10 cellular contexts compared by ENCODE assay signal in the genomic region with DNA sequence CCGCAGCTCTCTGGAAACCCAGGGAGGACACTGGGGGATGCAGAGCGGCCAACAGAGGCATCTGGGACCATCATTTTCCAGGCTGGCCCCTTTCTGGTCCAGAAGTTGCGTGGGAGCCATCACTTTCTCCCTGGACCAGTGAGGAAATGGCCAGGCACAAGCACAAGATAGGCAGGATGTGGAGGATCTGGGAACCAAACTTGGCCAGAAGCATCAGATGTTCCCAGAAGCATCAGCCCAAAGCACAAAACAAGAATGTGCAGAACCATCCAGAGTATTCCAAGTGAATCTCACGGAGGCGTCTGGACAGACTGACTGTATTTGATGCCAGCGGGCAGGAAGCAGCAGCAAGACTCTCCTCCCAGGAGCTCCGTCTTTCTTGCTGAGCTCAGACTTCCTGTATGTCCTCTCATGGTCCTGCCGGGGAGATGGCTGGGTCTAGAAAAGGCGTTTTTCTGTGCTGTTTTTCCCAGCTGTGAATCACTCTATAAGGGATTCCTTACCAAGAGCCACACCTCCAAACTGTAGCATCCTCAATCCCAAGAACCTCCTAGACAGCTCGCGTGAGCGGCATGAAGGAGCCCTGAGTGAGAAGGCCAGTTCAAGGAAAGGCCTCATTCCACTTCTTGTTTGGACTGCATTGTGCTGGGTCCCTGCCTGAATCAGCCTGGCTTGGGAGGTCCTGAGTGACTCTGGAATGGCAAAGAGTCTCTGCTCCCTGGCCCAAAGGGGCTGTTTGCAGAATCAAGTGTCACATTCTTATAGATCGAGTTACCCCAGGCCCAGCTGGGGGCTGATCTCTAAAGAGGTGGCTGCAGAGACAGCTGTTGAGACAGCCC. TPM values are rescaled to one million over a fixed set of nuclear protein-coding genes. Genes with fewer than 3 reads are reported as not detected.
DNase-seq lines count a peak whose midpoint lies in the region; ATAC-seq, FAIRE-seq and TF ChIP-seq lines count a peak whose summit lies in the region.
"Had no signal": no experiment of that assay in that cellular context is flagged by ENCODE, and none has a peak within 500 bp of the region (broad histone marks: within the 10 kb centered on the region; RNA-seq: fewer than 3 reads in every experiment).

No MANE protein-coding gene starts in this region.

- peak overlapping the region; percentile 90 for H3K9ac ChIP-seq in GM23248

- no peaks in the 10 kb centered on the region for H4K20me1 ChIP-seq in GM23248 (ENCODE audit: insufficient read depth)

- H3K36me3 ChIP-seq in GM23248 (ENCODE audit: low read depth) (no peaks in the 10 kb centered on the region; the same call in 1 of the 2 replicates), brain microvascular endothelial cell (replicated peaks) (peaks cover 7% of the 10 kb centered on the region), spleen (peaks cover 0 to 62% (median 17%) of the 10 kb centered on the region in 6 donors), HAP-1 (replicated peaks) (no peaks in the 10 kb centered on the region)

- WGBS in GM23248 (ENCODE audit: low coverage in 1 of 2, low lambda C conversion rate in 2 of 2, missing lambda C conversion rate in 2 of 2), 2 experiments: 5% methylated on average over 13 of the region's 13 CpGs
- 81 to 89% (median 83%) methylated on average over 12 to 13 of the region's 13 CpGs for WGBS in spleen, 5 donors

- no peaks in the 10 kb centered on the region for H3K9me3 ChIP-seq in GM23248 (ENCODE audit: low read depth)
- H3K9me3 ChIP-seq in spleen: no peaks in the 10 kb centered on the region
- H3K9me3 ChIP-seq in HAP-1: no peaks in the 10 kb centered on the region
- H3K9me3 ChIP-seq: neutrophil had no signal

- H3K4me3 Mint-ChIP-seq in stimulated activated effector memory CD8-positive, alpha-beta T cell treated with anti-CD3 and anti-CD28 coated beads, Interleukin-12 subunit alpha, Interleukin-12 subunit beta, amount 100 ng/mL, for 72 hours: no peak overlapping the region

- no peaks in the 10 kb centered on the region for H3K9me3 Mint-ChIP-seq in stimulated activated effector memory CD8-positive, alpha-beta T cell treated with anti-CD3 and anti-CD28 coated beads, Interleukin-12 subunit alpha, Interleukin-12 subunit beta, amount 100 ng/mL, for 72 hours

- H3K27me3 ChIP-seq in GM23248 (replicated peaks; ENCODE audit: insufficient read depth) (no peaks in the 10 kb centered on the region), brain microvascular endothelial cell (replicated peaks) (no peaks in the 10 kb centered on the region), spleen (replicated peaks in 1 of 7) (no peaks in the 10 kb centered on the region), HAP-1 (ENCODE audit: low read depth) (no peaks in the 10 kb centered on the region)
- H3K27me3 ChIP-seq: neutrophil had no signal

- H3K27ac ChIP-seq in GM23248: peak overlapping the region; percentile 96
- H3K27ac ChIP-seq in brain microvascular endothelial cell: peak overlapping the region; percentile 45
- H3K27ac ChIP-seq in spleen: peak overlapping the region in 7 of 8 donors; percentile 45 to 87 (median 78)
- H3K27ac ChIP-seq: neutrophil had no signal

- peak overlapping the region; percentile 25 for H3K4me2 ChIP-seq in GM23248 (ENCODE audit: unreplicated experiment)

- H3K4me1 ChIP-seq in GM23248 (ENCODE audit: insufficient read depth) (peaks cover 38% of the 10 kb centered on the region), spleen (peaks cover 18 to 55% (median 38%) of the 10 kb centered on the region in 6 donors), HAP-1 (no peaks in the 10 kb centered on the region)

- peaks cover 32% of the 10 kb centered on the region for H3K4me1 Mint-ChIP-seq in stimulated activated effector memory CD8-positive, alpha-beta T cell treated with anti-CD3 and anti-CD28 coated beads, Interleukin-12 subunit alpha, Interleukin-12 subunit beta, amount 100 ng/mL, for 72 hours

- ATAC-seq in HG02852 (IDR thresholded peaks at IDR 0.05; ENCODE audit: unreplicated experiment): no peak
- ATAC-seq in stimulated activated effector memory CD8-positive, alpha-beta T cell treated with anti-CD3 and anti-CD28 coated beads, Interleukin-12 subunit alpha, Interleukin-12 subunit beta, amount 100 ng/mL, for 72 hours: no peak

- H3K9me2 ChIP-seq in GM23248 (ENCODE audit: insufficient read depth): no peaks in the 10 kb centered on the region

- no peak for TF ChIP-seq POLR2A in spleen (IDR thresholded peaks at IDR 0.05)

- peaks cover 30% of the 10 kb centered on the region for H3F3A ChIP-seq in GM23248 (ENCODE audit: insufficient read depth)

- H3K27ac Mint-ChIP-seq in stimulated activated effector memory CD8-positive, alpha-beta T cell treated with anti-CD3 and anti-CD28 coated beads, Interleukin-12 subunit alpha, Interleukin-12 subunit beta, amount 100 ng/mL, for 72 hours: no peak overlapping the region

- H3K4me3 ChIP-seq in GM23248 (no peak overlapping the region), brain microvascular endothelial cell (ENCODE audit: low read depth, low read length) (no peak overlapping the region), spleen (no peak overlapping the region), HAP-1 (no peak overlapping the region)

- no peak for FAIRE-seq in frontal cortex (lab: Jason Lieb, UNC)

- in situ Hi-C loops in GM23248 (cut with MboI) (no loop called here), brain microvascular endothelial cell (cut with HindIII; ENCODE audit: low pct_ligation_motif_present, low sequenced_read_pairs) (no loop called here), HAP-1 (cut with MboI; ENCODE audit: low sequenced_read_pairs) (no loop called here)

- peaks cover 17% of the 10 kb centered on the region for H3K36me3 Mint-ChIP-seq in stimulated activated effector memory CD8-positive, alpha-beta T cell treated with anti-CD3 and anti-CD28 coated beads, Interleukin-12 subunit alpha, Interleukin-12 subunit beta, amount 100 ng/mL, for 72 hours

- H3K79me2 ChIP-seq in GM23248 (ENCODE audit: insufficient read depth): no peaks in the 10 kb centered on the region

- intact Hi-C loops in spleen (cut with DNase I; ENCODE audit: low total_unique reads): no loop called here

- TF ChIP-seq CTCF in brain microvascular endothelial cell (IDR thresholded peaks at IDR 0.05; ENCODE audit: low read depth, low read length, missing control alignments): no peak
- TF ChIP-seq CTCF in spleen (IDR thresholded peaks at IDR 0.05 in 8 of 11, conservative IDR thresholded peaks at IDR 0.05 in 3 of 11): no peak

- DNase-seq in GM23248 (peak; percentile 94), brain microvascular endothelial cell (peak; percentile 63), iPS-NIHi7 (ENCODE audit: extremely low spot score) (peak; percentile 50), spleen (no peak), HAP-1 (ENCODE audit: low spot score in 2 of 2) (no peak), frontal cortex (ENCODE audit: low spot score in 2 of 2) (no peak)
- no peak for DNase-seq in stimulated activated effector memory CD8-positive, alpha-beta T cell treated with anti-CD3 and anti-CD28 coated beads, Interleukin-12 subunit alpha, Interleukin-12 subunit beta, amount 100 ng/mL, for 72 hours (ENCODE audit: low spot score in 2 of 2)
- DNase-seq: NCI-H2029 treated with DMSO at 0.1 percent for 48 hours had no signal

- peak overlapping the region; percentile 46 for H2AFZ ChIP-seq in GM23248

RNA-seq across cellular contexts. Expression of gene MTSS2, which starts 49.5 kb away (rescaled TPM):
- total RNA-seq in GM23248 (2014; rRNA removed; shearing (Covaris generic)): 13.2 and 23.7 TPM in 2 replicates
- 0.43 and 0.44 TPM in 2 replicates for polyA plus RNA-seq in GM23248 (2016; fragmentation: Nextera tagmentation; extraction: Ambion mirVana)
- total RNA-seq in spleen: 100 to 1,000 TPM in 3 of 7 donors, 10 to 100 TPM in 4; 40.6 to 116 (median 94.6) TPM
- polyA plus RNA-seq in spleen: 10 to 100 TPM in 2 of 3 donors, 1 to 10 TPM in 1; 9.0 to 66.7 (median 12.2) TPM
- total RNA-seq in frontal cortex: 25.7 TPM

Comparison
In these comparisons a context has a peak if more than half of its experiments do, and no peak if none do; other contexts are left out.
1. DNase-seq: peak in GM23248 (single experiment), brain microvascular endothelial cell (single experiment) and iPS-NIHi7 (single experiment); none in spleen (single experiment), HAP-1 (0 of 2), frontal cortex (0 of 2) and stimulated activated effector memory CD8-positive, alpha-beta T cell treated with anti-CD3 and anti-CD28 coated beads, Interleukin-12 subunit alpha, Interleukin-12 subunit beta, amount 100 ng/mL, for 72 hours (0 of 2).
2. H3K27ac ChIP-seq: peak in every context shown above with its lines; median percentile 96 in GM23248; 78 in spleen; 45 in brain microvascular endothelial cell.